Comparison of ENCODE assay signal across 20 cellular contexts in genomic region chr2:41718703-41719102, GRCh38.
"Had no signal": no experiment of that assay in that cellular context is flagged by ENCODE, and none has a peak within 500 bp of the region (broad histone marks: within the 10 kb centered on the region; RNA-seq: fewer than 3 reads in every experiment).

No MANE protein-coding gene starts in this region.

- ATAC-seq: activated CD4-positive, alpha-beta T cell treated with anti-CD3 and anti-CD28 coated beads for 36 hours; activated CD8-positive, alpha-beta T cell treated with anti-CD3 and anti-CD28 coated beads for 36 hours; activated T-cell treated with anti-CD3 and anti-CD28 coated beads, Interleukin-2, amount 50 U/mL, for 72 hours; left lung; stimulated activated naive CD8-positive, alpha-beta T cell treated with anti-CD3 and anti-CD28 coated beads, Interleukin-15, amount 100 ng/mL, for 72 hours had no signal

- H3K27me3 ChIP-seq: esophagus squamous epithelium, left lung had no signal

- H3K4me3 ChIP-seq: esophagus squamous epithelium, left lung, thoracic aorta had no signal

- DNase-seq: activated CD4-positive, alpha-beta T cell treated with anti-CD3 and anti-CD28 coated beads for 36 hours; activated CD8-positive, alpha-beta memory T cell treated with anti-CD3 and anti-CD28 coated beads, Interleukin-2, amount 50 U/mL, for 4 hours; activated CD8-positive, alpha-beta T cell treated with anti-CD3 and anti-CD28 coated beads for 36 hours; activated naive CD8-positive, alpha-beta T cell treated with anti-CD3 and anti-CD28 coated beads, Interleukin-2, amount 10 ng/mL, durations not matched to agents 7 days and 5 days; activated T-cell treated with anti-CD3 and anti-CD28 coated beads, Interleukin-2, amount 50 U/mL, for 72 hours; anterior cingulate cortex; esophagus squamous epithelium; foreskin fibroblast; left lung; mesenchymal stem cell; nephron progenitor cell; stimulated activated CD4-positive, alpha-beta T cell treated with anti-CD3 and anti-CD28 coated beads, Interleukin-15, amount 100 ng/mL, for 24 hours; stimulated activated CD4-positive, alpha-beta T cell treated with anti-CD3 and anti-CD28 coated beads, Interleukin-4, amount 100 ng/mL, for 4 hours; stimulated activated naive CD8-positive, alpha-beta T cell treated with anti-CD3 and anti-CD28 coated beads, Interleukin-15, amount 100 ng/mL, for 72 hours; T-helper 9 cell; WERI-Rb-1 had no signal

- H3K4me1 ChIP-seq: left lung had no signal

- H3K36me3 ChIP-seq: esophagus squamous epithelium, left lung, thoracic aorta, WERI-Rb-1 had no signal

- H3K27ac ChIP-seq: esophagus squamous epithelium, left lung, thoracic aorta, WERI-Rb-1 had no signal

- H3K9me3 ChIP-seq: esophagus squamous epithelium, left lung, thoracic aorta had no signal

- FAIRE-seq: bronchial epithelial cell, endometrium, islet of Langerhans had no signal
